30 cellular contexts compared by ENCODE assay signal in genomic region chr5:109566361-109566760, GRCh38.
"Had no signal": no experiment of that assay in that cellular context is flagged by ENCODE, and none has a peak within 500 bp of the region (broad histone marks: within the 10 kb centered on the region; RNA-seq: fewer than 3 reads in every experiment).

No MANE protein-coding gene starts in this region.

- H3K4me3 ChIP-seq: PC-9, SJCRH30, SK-N-MC had no signal

- H3K9me3 ChIP-seq: SJCRH30 had no signal

- H3K27me3 ChIP-seq: SJCRH30 had no signal

- H3K4me1 ChIP-seq: SJCRH30 had no signal

- DNase-seq: activated CD4-positive, alpha-beta memory T cell treated with anti-CD3 and anti-CD28 coated beads, Interleukin-2, amount 10 ng/mL, durations not matched to agents 7 days and 5 days; activated CD4-positive, alpha-beta T cell treated with anti-CD3 and anti-CD28 coated beads for 1 hour; activated CD4-positive, alpha-beta T cell treated with anti-CD3 and anti-CD28 coated beads for 48 hours; activated CD4-positive, CD25-positive, alpha-beta regulatory T cell; activated CD8-positive, alpha-beta memory T cell treated with anti-CD3 and anti-CD28 coated beads for 24 hours; activated CD8-positive, alpha-beta memory T cell treated with anti-CD3 and anti-CD28 coated beads, Interleukin-2, amount 10 ng/mL, durations not matched to agents 7 days and 5 days; activated CD8-positive, alpha-beta memory T cell treated with anti-CD3 and anti-CD28 coated beads, Interleukin-2, amount 50 U/mL, for 48 hours; activated effector memory CD4-positive, alpha-beta T cell treated with Interleukin-2 at 50 U/mL for 16 hours; activated naive CD4-positive, alpha-beta T cell treated with anti-CD3 and anti-CD28 coated beads, Interleukin-2, amount 10 ng/mL, durations not matched to agents 7 days and 5 days; activated naive CD8-positive, alpha-beta T cell treated with anti-CD3 and anti-CD28 coated beads, Interleukin-2, amount 50 U/mL, for 24 hours; activated T-cell treated with anti-CD3 and anti-CD28 coated beads, Interleukin-2, amount 50 U/mL, for 48 hours; anterior cingulate cortex; central memory CD4-positive, alpha-beta T cell; Kasumi-1; KG1; MM.1S; MV-4-11; NCI-H1092; NCI-H1436 treated with DMSO at 0.1 percent for 48 hours; NCI-H1694 treated with DMSO at 0.1 percent for 48 hours; NCI-H2029; NCI-H345; NCI-H524 treated with DMSO at 0.1 percent for 48 hours; PC-9; SHP77; SJCRH30; T1000; WERI-Rb-1 had no signal

- H3K36me3 ChIP-seq: SJCRH30, WERI-Rb-1 had no signal

- ATAC-seq: activated CD8-positive, alpha-beta memory T cell treated with anti-CD3 and anti-CD28 coated beads, Interleukin-2, amount 10 ng/mL, durations not matched to agents 7 days and 5 days; activated naive CD8-positive, alpha-beta T cell treated with anti-CD3 and anti-CD28 coated beads, Interleukin-2, amount 50 U/mL, for 24 hours had no signal

- H3K27ac ChIP-seq: PC-9, SJCRH30, SK-N-MC, WERI-Rb-1 had no signal

- FAIRE-seq: RCC 7860 had no signal
